8 cellular contexts compared by ENCODE assay signal in the genomic region with DNA sequence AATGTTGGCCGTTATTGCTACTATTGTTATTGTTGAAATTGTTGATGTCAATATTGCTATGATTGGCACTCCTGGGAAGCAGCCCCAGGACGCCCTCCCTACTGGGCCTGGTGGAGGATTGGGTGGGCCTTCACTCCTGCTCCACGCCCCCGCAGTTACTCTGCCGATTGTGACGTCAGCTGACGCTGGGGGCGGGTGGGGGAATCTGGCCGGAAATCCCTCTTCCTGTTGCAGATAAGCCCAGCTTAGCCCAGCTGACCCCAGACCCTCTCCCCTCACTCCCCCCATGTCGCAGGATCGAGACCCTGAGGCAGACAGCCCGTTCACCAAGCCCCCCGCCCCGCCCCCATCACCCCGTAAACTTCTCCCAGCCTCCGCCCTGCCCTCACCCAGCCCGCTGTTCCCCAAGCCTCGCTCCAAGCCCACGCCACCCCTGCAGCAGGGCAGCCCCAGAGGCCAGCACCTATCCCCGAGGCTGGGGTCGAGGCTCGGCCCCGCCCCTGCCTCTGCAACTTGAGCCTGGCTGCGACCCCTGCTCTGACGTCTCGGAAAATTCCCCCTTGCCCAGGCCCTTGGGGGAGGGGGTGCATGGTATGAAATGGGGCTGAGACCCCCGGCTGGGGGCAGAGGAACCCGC.
DNase-seq lines count a peak whose midpoint lies in the region; ATAC-seq lines count a peak whose summit lies in the region.

A gene with protein sequence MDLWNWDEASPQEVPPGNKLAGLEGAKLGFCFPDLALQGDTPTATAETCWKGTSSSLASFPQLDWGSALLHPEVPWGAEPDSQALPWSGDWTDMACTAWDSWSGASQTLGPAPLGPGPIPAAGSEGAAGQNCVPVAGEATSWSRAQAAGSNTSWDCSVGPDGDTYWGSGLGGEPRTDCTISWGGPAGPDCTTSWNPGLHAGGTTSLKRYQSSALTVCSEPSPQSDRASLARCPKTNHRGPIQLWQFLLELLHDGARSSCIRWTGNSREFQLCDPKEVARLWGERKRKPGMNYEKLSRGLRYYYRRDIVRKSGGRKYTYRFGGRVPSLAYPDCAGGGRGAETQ (plus strand): TSS at position 231 of the 637 bp plus-strand sequence. CDS start 716 bp downstream, outside the sequence.

- peak; percentile 38 for DNase-seq in NCI-H82 (lab: John Stamatoyannopoulos, UW)
- DNase-seq in NCI-H82 treated with DMSO at 0.1 percent for 48 hours (lab: John Stamatoyannopoulos, UW; ENCODE audit: unreplicated experiment): no peak
- DNase-seq in activated CD8-positive, alpha-beta memory T cell treated with anti-CD3 and anti-CD28 coated beads for 24 hours: peak; percentile 77
- DNase-seq in germinal center (ENCODE audit: low spot score): peak; percentile 59
- DNase-seq in NCI-H748 treated with DMSO at 0.1 percent for 48 hours (lab: John Stamatoyannopoulos, UW): no peak
- no peak for DNase-seq in SW 1271 (lab: John Stamatoyannopoulos, UW)
- no peak for DNase-seq in SKM-1 treated with dmso at 0.1 percent for 144 hours (lab: John Stamatoyannopoulos, UW; ENCODE audit: unreplicated experiment)

- H3K4me1 Mint-ChIP-seq in stimulated activated memory B cell treated with anti-CD40 and anti-IgM and Interleukin-4, amounts not matched to agents 10 μg/mL and 1 μg/mL and 100 μg/mL, for 72 hours: peaks cover 33% of the 10 kb centered on the region

- no peaks in the 10 kb centered on the region for H3K9me3 Mint-ChIP-seq in stimulated activated memory B cell treated with anti-CD40 and anti-IgM and Interleukin-4, amounts not matched to agents 10 μg/mL and 1 μg/mL and 100 μg/mL, for 72 hours

- peaks cover 19% of the 10 kb centered on the region for H3K36me3 Mint-ChIP-seq in stimulated activated memory B cell treated with anti-CD40 and anti-IgM and Interleukin-4, amounts not matched to agents 10 μg/mL and 1 μg/mL and 100 μg/mL, for 72 hours

- peak within 1 kb of the TSS; percentile 82 for H3K4me3 Mint-ChIP-seq in stimulated activated memory B cell treated with anti-CD40 and anti-IgM and Interleukin-4, amounts not matched to agents 10 μg/mL and 1 μg/mL and 100 μg/mL, for 72 hours

- ATAC-seq in stimulated activated memory B cell treated with anti-CD40 and anti-IgM and Interleukin-4, amounts not matched to agents 10 μg/mL and 1 μg/mL and 100 μg/mL, for 72 hours: no peak

- no peaks in the 10 kb centered on the region for H3K27me3 Mint-ChIP-seq in stimulated activated memory B cell treated with anti-CD40 and anti-IgM and Interleukin-4, amounts not matched to agents 10 μg/mL and 1 μg/mL and 100 μg/mL, for 72 hours

- no peak within 1 kb of the TSS for H3K27ac Mint-ChIP-seq in stimulated activated memory B cell treated with anti-CD40 and anti-IgM and Interleukin-4, amounts not matched to agents 10 μg/mL and 1 μg/mL and 100 μg/mL, for 72 hours

Comparison
In these comparisons a context has a peak if more than half of its experiments do, and no peak if none do; other contexts are left out.
1. DNase-seq: peak in NCI-H82 (single experiment), activated CD8-positive, alpha-beta memory T cell treated with anti-CD3 and anti-CD28 coated beads for 24 hours (single experiment) and germinal center (single experiment); none in NCI-H82 treated with DMSO at 0.1 percent for 48 hours (single experiment), NCI-H748 treated with DMSO at 0.1 percent for 48 hours (single experiment), SW 1271 (0 of 2) and SKM-1 treated with dmso at 0.1 percent for 144 hours (single experiment).